15 cellular contexts compared by ENCODE assay signal in genomic region chr16:19354371-19354770, GRCh38.
A peak's percentile ranks its signal among the peaks of the same experiment; 100 is the strongest.
DNase-seq lines count a peak whose midpoint lies in the region; ATAC-seq and TF ChIP-seq lines count a peak whose summit lies in the region.
"Had no signal": no experiment of that assay in that cellular context is flagged by ENCODE, and none has a peak within 500 bp of the region (broad histone marks: within the 10 kb centered on the region; RNA-seq: fewer than 3 reads in every experiment).

No MANE protein-coding gene starts in this region.

- no peaks in the 10 kb centered on the region for H3K79me2 ChIP-seq in mesendoderm (ENCODE audit: control insufficient read depth, insufficient read depth, low read length)

- H3K56ac ChIP-seq in mesendoderm (ENCODE audit: low read length) = no peak overlapping the region

- no peak for ATAC-seq in psoas muscle
- ATAC-seq: A549; CD8-positive, alpha-beta T cell had no signal

- no CpG with 5 or more reads among the region's 2 CpGs for WGBS in mesendoderm (ENCODE audit: extremely low coverage, insufficient coverage, low lambda C conversion rate)
- WGBS in psoas muscle, 3 donors = 63 to 69% (median 66%) methylated on average over 2 of the region's 2 CpGs

- H4K8ac ChIP-seq in mesendoderm (ENCODE audit: low read depth, low read length) = no peak overlapping the region

- no peak overlapping the region for H2BK120ac ChIP-seq in mesendoderm (ENCODE audit: low read depth, low read length)

- H3K18ac ChIP-seq in mesendoderm (ENCODE audit: low read length) = no peak overlapping the region

- no peaks in the 10 kb centered on the region for H3K79me1 ChIP-seq in mesendoderm (ENCODE audit: low read length)

- DNase-seq in NCI-H82 treated with DMSO at 0.1 percent for 48 hours (lab: John Stamatoyannopoulos, UW; ENCODE audit: unreplicated experiment) (peak; percentile 26), astrocyte of the hippocampus (ENCODE audit: low read depth, low spot score) (peak; percentile 47), mesendoderm (peak; percentile 75), psoas muscle (no peak), kidney tubule cell (ENCODE audit: low spot score) (no peak)
- no peak for DNase-seq in central memory CD4-positive, alpha-beta T cell
- DNase-seq: CD8-positive, alpha-beta T cell; COR-L47; DMS153; DMS79 treated with DMSO at 0.1 percent for 48 hours; EL; GDM1; GOT3; H9 had no signal

- intact Hi-C loops in psoas muscle (cut with DNase I) = no loop called here

- H4K5ac ChIP-seq in mesendoderm (ENCODE audit: low read length) = no peak overlapping the region

- H3K4me2 ChIP-seq in mesendoderm (ENCODE audit: low read length) = no peak overlapping the region
- H3K4me2 ChIP-seq: A549 had no signal

- H3K36me3 ChIP-seq in mesendoderm (ENCODE audit: control insufficient read depth, insufficient read depth, low read length) = no peaks in the 10 kb centered on the region
- no peaks in the 10 kb centered on the region for H3K36me3 ChIP-seq in psoas muscle (ENCODE audit: insufficient read depth in 1 of 2, low read depth in 1 of 2)

- H2AK5ac ChIP-seq in mesendoderm (ENCODE audit: low read length) = no peak overlapping the region

- H3K23ac ChIP-seq in mesendoderm (ENCODE audit: low read length) = no peak overlapping the region

- no peak overlapping the region for H3K4ac ChIP-seq in mesendoderm (ENCODE audit: low read depth, low read length)

- H3K9me3 ChIP-seq in psoas muscle = no peaks in the 10 kb centered on the region
- H3K9me3 ChIP-seq: A549 had no signal

- H3K9ac ChIP-seq in mesendoderm (ENCODE audit: low read length) = no peak overlapping the region

- H3K27me3 ChIP-seq in mesendoderm (ENCODE audit: insufficient read depth, low read length, poor library complexity) (no peaks in the 10 kb centered on the region), psoas muscle (ENCODE audit: insufficient read depth in 3 of 3, low read length in 2 of 3) (no peaks in the 10 kb centered on the region)

- no peak for TF ChIP-seq CTCF in psoas muscle (IDR thresholded peaks at IDR 0.05)

- no peak overlapping the region for H2BK5ac ChIP-seq in mesendoderm (ENCODE audit: low read length)

- no peak overlapping the region for H2BK15ac ChIP-seq in mesendoderm (replicated peaks; ENCODE audit: low read depth)

- no peaks in the 10 kb centered on the region for H3K4me1 ChIP-seq in mesendoderm (ENCODE audit: control insufficient read depth, low read depth, low read length)
- H3K4me1 ChIP-seq in psoas muscle = no peaks in the 10 kb centered on the region
- H3K4me1 ChIP-seq: A549 had no signal

- H3K27ac ChIP-seq in mesendoderm (ENCODE audit: low read depth, low read length) (no peak overlapping the region), psoas muscle (no peak overlapping the region)
- H3K27ac ChIP-seq: A549 had no signal

- H3K4me3 ChIP-seq in mesendoderm (ENCODE audit: low read length) (no peak overlapping the region), psoas muscle (no peak overlapping the region)
- H3K4me3 ChIP-seq: A549 had no signal

Comparison
In these comparisons a context has a peak if more than half of its experiments do, and no peak if none do; other contexts are left out.
1. DNase-seq: peak in NCI-H82 treated with DMSO at 0.1 percent for 48 hours (single experiment), astrocyte of the hippocampus (single experiment) and mesendoderm (single experiment); none in psoas muscle (0 of 2), central memory CD4-positive, alpha-beta T cell (single experiment) and kidney tubule cell (single experiment).